Comparison of ENCODE assay signal across 15 cellular contexts in genomic region chr12:67299936-67300335, GRCh38. TPM values are rescaled to one million over a fixed set of nuclear protein-coding genes. Genes with fewer than 3 reads are reported as not detected.
DNase-seq lines count a peak whose midpoint lies in the region; ATAC-seq and TF ChIP-seq lines count a peak whose summit lies in the region.
"Had no signal": no experiment of that assay in that cellular context is flagged by ENCODE, and none has a peak within 500 bp of the region (broad histone marks: within the 10 kb centered on the region; RNA-seq: fewer than 3 reads in every experiment).

No MANE protein-coding gene starts in this region.

- no peaks in the 10 kb centered on the region for H3K9me3 Mint-ChIP-seq in Caco-2 (ENCODE audit: unreplicated experiment)
- no peaks in the 10 kb centered on the region for H3K9me3 Mint-ChIP-seq in endodermal cell
- no peaks in the 10 kb centered on the region for H3K9me3 Mint-ChIP-seq in progenitor cell of endocrine pancreas (ENCODE audit: low read depth)
- H3K9me3 Mint-ChIP-seq: CD8-positive, alpha-beta T cell had no signal

- TF ChIP-seq CTCF in Caco-2 (IDR thresholded peaks at IDR 0.05; ENCODE audit: insufficient read depth in 1 of 2, low read depth in 1 of 2, low read length in 1 of 2, severe bottlenecking in 1 of 2, unreplicated experiment in 1 of 2) = no peak
- no peak for TF ChIP-seq CTCF in endodermal cell (conservative IDR thresholded peaks at IDR 0.05)
- no peak for TF ChIP-seq CTCF in progenitor cell of endocrine pancreas (IDR thresholded peaks at IDR 0.05; ENCODE audit: unreplicated experiment)

- H3K9me3 ChIP-seq in Caco-2 (no peaks in the 10 kb centered on the region), endodermal cell (ENCODE audit: control insufficient read depth, low read length) (no peaks in the 10 kb centered on the region)
- H3K9me3 ChIP-seq: BE2C had no signal

- 95 to 96% methylated on average over 4 of the region's 4 CpGs for WGBS in endodermal cell (ENCODE audit: insufficient coverage in 1 of 2, insufficient read length in 1 of 2), 2 experiments

- no peak overlapping the region for H3K9ac ChIP-seq in endodermal cell (ENCODE audit: extremely low read depth, low read length, poor library complexity, severe bottlenecking)

- POLR2A ChIA-PET in Caco-2 (lab: Charles Lee) = no interaction called here

- H3K27ac Mint-ChIP-seq in Caco-2 (ENCODE audit: unreplicated experiment) (peak overlapping the region; percentile 51), endodermal cell (peak overlapping the region; percentile 0), progenitor cell of endocrine pancreas (peak overlapping the region; percentile 44)
- H3K27ac Mint-ChIP-seq: CD8-positive, alpha-beta T cell had no signal

- H3K27ac ChIP-seq in endodermal cell (ENCODE audit: low read depth, low read length) = no peak overlapping the region

- H3K4me3 ChIP-seq in Caco-2 (ENCODE audit: low read depth, low read length) = no peak overlapping the region
- no peak overlapping the region for H3K4me3 ChIP-seq in endodermal cell (ENCODE audit: low read length)

- H3K4me1 ChIP-seq in Caco-2 (no peaks in the 10 kb centered on the region), endodermal cell (ENCODE audit: control insufficient read depth, insufficient read depth, low read length) (peaks cover 4% of the 10 kb centered on the region)
- H3K4me1 ChIP-seq: BE2C had no signal

- H3K4me3 Mint-ChIP-seq in Caco-2 (ENCODE audit: unreplicated experiment) (no peak overlapping the region), endodermal cell (no peak overlapping the region), progenitor cell of endocrine pancreas (ENCODE audit: low read depth) (no peak overlapping the region)
- H3K4me3 Mint-ChIP-seq: CD8-positive, alpha-beta T cell had no signal

- H3K36me3 ChIP-seq in Caco-2 (ENCODE audit: control insufficient read depth, insufficient read depth, low read length) (no peaks in the 10 kb centered on the region), endodermal cell (ENCODE audit: control insufficient read depth, insufficient read depth, low read length) (peaks cover 81% of the 10 kb centered on the region)

- H3K27me3 Mint-ChIP-seq in Caco-2 (ENCODE audit: insufficient read depth, unreplicated experiment) (no peaks in the 10 kb centered on the region), endodermal cell (ENCODE audit: insufficient read depth) (no peaks in the 10 kb centered on the region), progenitor cell of endocrine pancreas (no peaks in the 10 kb centered on the region)

- no peaks in the 10 kb centered on the region for H3K27me3 ChIP-seq in Caco-2 (replicated peaks; ENCODE audit: control insufficient read depth, insufficient read depth, low read length)
- no peaks in the 10 kb centered on the region for H3K27me3 ChIP-seq in endodermal cell (ENCODE audit: control insufficient read depth, insufficient read depth, low read length, poor library complexity, severe bottlenecking)
- H3K27me3 ChIP-seq: BE2C had no signal

- no peaks in the 10 kb centered on the region for H3K4me1 Mint-ChIP-seq in Caco-2 (ENCODE audit: low read depth, unreplicated experiment)
- peaks cover 16% of the 10 kb centered on the region for H3K4me1 Mint-ChIP-seq in endodermal cell
- peaks cover 23% of the 10 kb centered on the region for H3K4me1 Mint-ChIP-seq in progenitor cell of endocrine pancreas (ENCODE audit: low read depth)

- no peak for ATAC-seq in GM21619 (IDR thresholded peaks at IDR 0.05; ENCODE audit: unreplicated experiment)
- no peak for ATAC-seq in left lobe of liver
- no peak for ATAC-seq in HG02610 (IDR thresholded peaks at IDR 0.05; ENCODE audit: unreplicated experiment)
- ATAC-seq: CD8-positive, alpha-beta T cell; PC-3 had no signal

- intact Hi-C loops in Caco-2 (cut with micrococcal nuclease; ENCODE audit: unreplicated experiment) = loop anchor here (1.0 kb wide), 1 partner anchor 31 kb away; the partner anchor contains the start of gene CAND1

- DNase-seq in Caco-2 (no peak), NCI-H510A treated with DMSO at 0.1 percent for 48 hours (lab: John Stamatoyannopoulos, UW) (peak; percentile 41), endodermal cell (no peak), progenitor cell of endocrine pancreas (ENCODE audit: low spot score, unreplicated experiment) (no peak), left lobe of liver (ENCODE audit: low spot score) (no peak)
- DNase-seq: BE2C; CD8-positive, alpha-beta T cell; KG1; MM.1S; NCI-H1105; NCI-H187 treated with DMSO at 0.1 percent for 48 hours; NCI-H526 treated with DMSO at 0.1 percent for 48 hours; PC-3 had no signal

- BruUV-seq in Caco-2 (replicated peaks; lab: Mats Ljungman, UMichigan) = no TSS peak

- CTCF ChIA-PET in Caco-2 (lab: Charles Lee) = no interaction called here

- H3K36me3 Mint-ChIP-seq in Caco-2 (ENCODE audit: insufficient read depth, unreplicated experiment) = peaks cover 44% of the 10 kb centered on the region
- H3K36me3 Mint-ChIP-seq in endodermal cell (ENCODE audit: low read depth) = peaks cover 54% of the 10 kb centered on the region
- H3K36me3 Mint-ChIP-seq in progenitor cell of endocrine pancreas (ENCODE audit: insufficient read depth) = peaks cover 37% of the 10 kb centered on the region

RNA-seq across cellular contexts. Expression of gene CAND1, which starts 30.8 kb away (rescaled TPM):
- 148 and 153 TPM in 2 replicates for total RNA-seq in Caco-2 (2022)
- 100 to 1,000 TPM; 207 to 259 TPM for total RNA-seq in endodermal cell
- polyA plus RNA-seq in endodermal cell (2013, experiment 1 of 2) = 199 TPM
- 187 TPM for polyA plus RNA-seq in endodermal cell (2013, experiment 2 of 2)
- 230 and 239 TPM in 2 replicates for total RNA-seq in progenitor cell of endocrine pancreas
- total RNA-seq in left lobe of liver = 50.7 TPM

Comparison
In these comparisons a context has a peak if more than half of its experiments do, and no peak if none do; other contexts are left out.
1. H3K27ac Mint-ChIP-seq: peak in every context shown above with its lines; median percentile 51 in Caco-2; 44 in progenitor cell of endocrine pancreas; 0 in endodermal cell.